3 cellular contexts compared by ENCODE assay signal in genomic region chr22:18896038-18896657, GRCh38. TPM values are rescaled to one million over a fixed set of nuclear protein-coding genes. Genes with fewer than 3 reads are reported as not detected.
"Had no signal": no experiment of that assay in that cellular context is flagged by ENCODE, and none has a peak within 500 bp of the region (broad histone marks: within the 10 kb centered on the region; RNA-seq: fewer than 3 reads in every experiment).

No MANE protein-coding gene starts in this region.

RNA-seq across cellular contexts. Expression of gene PRODH, which starts 39.9 kb away (rescaled TPM):
- total RNA-seq: lung microvascular endothelial cell, osteoblast, pulmonary artery endothelial cell had no signal
